ENCODE assay signal across 9 cellular contexts in genomic region chrX:16807548-16807947, GRCh38. TPM values are rescaled to one million over a fixed set of nuclear protein-coding genes. Genes with fewer than 3 reads are reported as not detected.
DNase-seq lines count a peak whose midpoint lies in the region; ATAC-seq, FAIRE-seq and TF ChIP-seq lines count a peak whose summit lies in the region.
"Had no signal": no experiment of that assay in that cellular context is flagged by ENCODE, and none has a peak within 500 bp of the region (broad histone marks: within the 10 kb centered on the region; RNA-seq: fewer than 3 reads in every experiment).

No MANE protein-coding gene starts in this region.

- no peaks in the 10 kb centered on the region for H3K9me3 Mint-ChIP-seq in astrocyte (ENCODE audit: unreplicated experiment)
- H3K9me3 Mint-ChIP-seq: activated T-helper 2 cell treated with anti-CD3 and anti-CD28 coated beads, Interferon-gamma antibody, Interleukin-2, Interleukin-4, amounts not matched to agents 10 μg/mL and 5 μg/mL and 100 μg/mL, durations not matched to agents 14 hours and 24 hours and 36 hours had no signal

- peak overlapping the region; percentile 65 for H3K4me2 ChIP-seq in astrocyte (ENCODE audit: low read length)
- no peak overlapping the region for H3K4me2 ChIP-seq in trophoblast cell (ENCODE audit: low read length)

- no peak overlapping the region for H4K12ac ChIP-seq in trophoblast cell (ENCODE audit: low read depth, low read length)

- TF ChIP-seq CTCF in astrocyte (IDR thresholded peaks at IDR 0.05; ENCODE audit: insufficient read depth, low read depth, low read length), result peak; percentile 10
- TF ChIP-seq CTCF in upper lobe of right lung (IDR thresholded peaks at IDR 0.05), result peak; percentile 34

- no peak overlapping the region for H3K27ac ChIP-seq in astrocyte (ENCODE audit: low read depth, low read length)
- H3K27ac ChIP-seq in upper lobe of right lung, result peak overlapping the region; percentile 24
- H3K27ac ChIP-seq in trophoblast cell (ENCODE audit: low read depth, low read length), result no peak overlapping the region

- H3K79me2 ChIP-seq in astrocyte (ENCODE audit: insufficient read depth, low read length) (peaks cover 20% of the 10 kb centered on the region), trophoblast cell (ENCODE audit: control insufficient read depth, insufficient read depth, low read length, poor library complexity) (no peaks in the 10 kb centered on the region)

- H3K4me1 ChIP-seq in astrocyte (ENCODE audit: insufficient read depth, low read length) (no peaks in the 10 kb centered on the region), upper lobe of right lung (peaks cover 6% of the 10 kb centered on the region), trophoblast cell (ENCODE audit: control insufficient read depth in 1 of 2, insufficient read depth in 2 of 2, low read length in 2 of 2) (no peaks in the 10 kb centered on the region)

- H3K23ac ChIP-seq in trophoblast cell (ENCODE audit: low read length), result no peak overlapping the region

- no peak overlapping the region for H3K14ac ChIP-seq in trophoblast cell (ENCODE audit: low read length)

- no peaks in the 10 kb centered on the region for H3K79me1 ChIP-seq in trophoblast cell (ENCODE audit: low read length)

- H4K91ac ChIP-seq in trophoblast cell (ENCODE audit: low read depth, low read length), result no peak overlapping the region

- no peaks in the 10 kb centered on the region for H3K27me3 ChIP-seq in astrocyte (ENCODE audit: insufficient read depth, low read length)
- H3K27me3 ChIP-seq in upper lobe of right lung, result no peaks in the 10 kb centered on the region
- H3K27me3 ChIP-seq in trophoblast cell (ENCODE audit: insufficient read depth, low read length), result no peaks in the 10 kb centered on the region

- H2AK5ac ChIP-seq in trophoblast cell (ENCODE audit: low read length), result no peak overlapping the region

- H2AFZ ChIP-seq in astrocyte (ENCODE audit: low read depth, low read length) (no peak overlapping the region), trophoblast cell (ENCODE audit: insufficient read depth, low read length, poor library complexity) (no peak overlapping the region)

- no peak overlapping the region for H2BK5ac ChIP-seq in trophoblast cell (ENCODE audit: low read depth, low read length, poor library complexity)

- DNase-seq in Right ventricle myocardium superior (no peak), cardiac septum (ENCODE audit: low spot score) (no peak), astrocyte (ENCODE audit: low read depth) (peak; percentile 7), islet precursor cell (peak; percentile 62), upper lobe of right lung (no peak), trophoblast cell (no peak), DMS79 treated with DMSO at 0.1 percent for 48 hours (lab: John Stamatoyannopoulos, UW) (no peak), NCI-H2171 treated with DMSO at 0.1 percent for 48 hours (lab: John Stamatoyannopoulos, UW) (no peak)

- H3K4me3 ChIP-seq in astrocyte (ENCODE audit: insufficient read depth, low read depth, low read length), result no peak overlapping the region
- peak overlapping the region; percentile 36 for H3K4me3 ChIP-seq in upper lobe of right lung
- H3K4me3 ChIP-seq in trophoblast cell (ENCODE audit: low read depth, low read length), result no peak overlapping the region

- no peaks in the 10 kb centered on the region for H3K36me3 Mint-ChIP-seq in astrocyte (ENCODE audit: low read depth, unreplicated experiment)

- no peak overlapping the region for H4K8ac ChIP-seq in trophoblast cell (ENCODE audit: low read depth, low read length)

- peak; percentile 66 for FAIRE-seq in astrocyte (lab: Jason Lieb, UNC)

- H3K9ac ChIP-seq in astrocyte (ENCODE audit: low read length), result no peak overlapping the region
- no peak overlapping the region for H3K9ac ChIP-seq in trophoblast cell (ENCODE audit: low read length)

- no peak overlapping the region for H3K4ac ChIP-seq in trophoblast cell (ENCODE audit: low read depth, low read length)

- H3K36me3 ChIP-seq in astrocyte (ENCODE audit: insufficient read depth, low read length) (no peaks in the 10 kb centered on the region), upper lobe of right lung (no peaks in the 10 kb centered on the region), trophoblast cell (ENCODE audit: control insufficient read depth in 1 of 2, insufficient read depth in 2 of 2, low read length in 2 of 2) (no peaks in the 10 kb centered on the region)

- no peaks in the 10 kb centered on the region for H4K20me1 ChIP-seq in astrocyte (ENCODE audit: insufficient read depth, low read length)

- no peak overlapping the region for H3K18ac ChIP-seq in trophoblast cell (ENCODE audit: low read length)

- peak; percentile 74 for ATAC-seq in Right ventricle myocardium superior (ENCODE audit: poor library complexity)
- ATAC-seq in upper lobe of right lung, result peak; percentile 59

- H3K4me3 Mint-ChIP-seq in astrocyte (ENCODE audit: unreplicated experiment), result no peak overlapping the region

- no peak overlapping the region for H2BK120ac ChIP-seq in trophoblast cell (ENCODE audit: insufficient read depth, low read length, poor library complexity)

- intact Hi-C loops in Right ventricle myocardium superior (cut with DNase I) (no loop called here), cardiac septum (cut with DNase I) (no loop called here), upper lobe of right lung (cut with DNase I) (no loop called here)

- H2BK12ac ChIP-seq in trophoblast cell (ENCODE audit: low read length), result no peak overlapping the region

- H3K27ac Mint-ChIP-seq in astrocyte (ENCODE audit: unreplicated experiment), result no peak overlapping the region

- H3K27me3 Mint-ChIP-seq in astrocyte (ENCODE audit: low read depth, unreplicated experiment), result no peaks in the 10 kb centered on the region

- H3K9me3 ChIP-seq in astrocyte (ENCODE audit: insufficient read depth, low read depth, low read length) (no peaks in the 10 kb centered on the region), upper lobe of right lung (no peaks in the 10 kb centered on the region), trophoblast cell (ENCODE audit: insufficient read depth, low read depth, low read length) (no peaks in the 10 kb centered on the region)

- peaks cover 5% of the 10 kb centered on the region for H3K4me1 Mint-ChIP-seq in astrocyte (ENCODE audit: low read depth, unreplicated experiment)

RNA-seq across cellular contexts. Expression of gene TXLNG, which starts 21.3 kb away (rescaled TPM):
- total RNA-seq in Right ventricle myocardium superior, result 4.5 TPM
- 6.8 TPM for total RNA-seq in cardiac septum
- total RNA-seq in astrocyte, result 8.1 and 9.8 TPM in 2 replicates
- 12.1 TPM for total RNA-seq in upper lobe of right lung
- 14.4 and 14.6 TPM in 2 replicates for polyA plus RNA-seq in trophoblast cell (2013)

Comparison
In these comparisons a context has a peak if more than half of its experiments do, and no peak if none do; other contexts are left out.
1. DNase-seq: peak in astrocyte (single experiment) and islet precursor cell (single experiment); none in Right ventricle myocardium superior (single experiment), cardiac septum (single experiment), upper lobe of right lung (single experiment), trophoblast cell (0 of 2), DMS79 treated with DMSO at 0.1 percent for 48 hours (single experiment) and NCI-H2171 treated with DMSO at 0.1 percent for 48 hours (single experiment).